Comparison of ENCODE assay signal across 8 cellular contexts in the genomic region with DNA sequence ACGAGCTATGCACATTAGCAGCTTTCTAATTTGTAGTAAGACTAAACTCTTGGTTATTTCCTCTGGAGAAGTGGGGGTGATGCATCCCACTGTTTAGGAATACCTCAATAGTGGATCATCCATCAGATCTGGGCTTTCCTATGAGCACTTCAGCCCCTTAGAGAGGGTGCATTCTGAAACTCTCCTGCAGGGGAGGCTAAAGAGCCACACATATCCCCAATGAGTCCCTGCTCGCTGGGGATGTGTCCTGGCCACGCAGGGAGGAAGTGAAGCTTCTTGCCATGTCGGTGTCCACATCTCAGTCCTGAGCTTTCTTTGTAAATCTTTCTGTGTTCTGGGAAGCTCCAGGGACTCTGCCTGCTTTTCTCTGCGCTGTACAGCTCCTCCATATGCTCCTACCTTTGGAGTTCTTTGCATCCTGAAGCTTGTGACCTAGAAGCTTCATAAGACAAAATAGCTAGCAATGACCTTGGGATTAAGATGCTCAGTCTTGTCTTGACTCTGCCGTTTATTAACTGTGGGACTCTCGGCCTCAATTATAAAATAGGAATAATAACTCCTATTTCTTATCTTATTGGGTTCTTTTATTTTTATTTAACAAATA.
DNase-seq lines count a peak whose midpoint lies in the region; ATAC-seq and TF ChIP-seq lines count a peak whose summit lies in the region.

No MANE protein-coding gene starts in this region.

- ATAC-seq in GM21528 (IDR thresholded peaks at IDR 0.05; ENCODE audit: low FRiP score, unreplicated experiment) = peak; percentile 87

- H3K79me2 ChIP-seq in KMS-11 (ENCODE audit: insufficient read depth, low read depth) (no peaks in the 10 kb centered on the region), SU-DHL-6 (ENCODE audit: insufficient read depth, low read length) (no peaks in the 10 kb centered on the region)

- no peaks in the 10 kb centered on the region for H3F3A ChIP-seq in SU-DHL-6 (ENCODE audit: insufficient read depth)

- H3K9me3 ChIP-seq in SU-DHL-6 (ENCODE audit: insufficient read depth, low read length) = no peaks in the 10 kb centered on the region

- H3K27me3 ChIP-seq in KMS-11 (ENCODE audit: insufficient read depth, low read depth) (no peaks in the 10 kb centered on the region), SU-DHL-6 (ENCODE audit: low read length) (no peaks in the 10 kb centered on the region)

- H3K4me3 ChIP-seq in KMS-11 (IDR thresholded peaks at IDR 0.05; ENCODE audit: insufficient read depth, low read depth, low read length) (no peak overlapping the region), SU-DHL-6 (ENCODE audit: insufficient read depth, low read length, poor library complexity, severe bottlenecking) (no peak overlapping the region), skeletal muscle cell (ENCODE audit: low read depth, low read length) (no peak overlapping the region)

- DNase-seq in GDM1 (lab: John Stamatoyannopoulos, UW) (peak; percentile 49), anterior cingulate cortex (lab: John Stamatoyannopoulos, UW) (peak in 53 of 58 donors; percentile 5 to 78 (median 45)), hepatic stellate cell (ENCODE audit: low spot score) (peak; percentile 64), skeletal muscle cell (ENCODE audit: low read depth) (peak; percentile 17), GF-D8 (lab: John Stamatoyannopoulos, UW) (no peak)

- H2AFZ ChIP-seq in KMS-11 (ENCODE audit: low read depth) (0 out of 2 replicates have a peak overlapping the region, but pooled peaks have one; percentile 66), SU-DHL-6 (ENCODE audit: low read depth, low read length, severe bottlenecking) (no peak overlapping the region)

- H3K27ac ChIP-seq in KMS-11 (no peak overlapping the region), SU-DHL-6 (ENCODE audit: low read depth, low read length) (no peak overlapping the region)

- no peaks in the 10 kb centered on the region for H3K9me2 ChIP-seq in SU-DHL-6 (replicated peaks; ENCODE audit: insufficient read depth, low read length)

- TF ChIP-seq CTCF in KMS-11 (conservative IDR thresholded peaks at IDR 0.05; ENCODE audit: low read depth, low read length) = peak; percentile 89
- peak; percentile 38 for TF ChIP-seq CTCF in SU-DHL-6 (IDR thresholded peaks at IDR 0.05; ENCODE audit: insufficient read depth, low read length, poor library complexity, severe bottlenecking)

- H4K20me1 ChIP-seq in KMS-11 (ENCODE audit: insufficient read depth) (no peaks in the 10 kb centered on the region), SU-DHL-6 (ENCODE audit: low read depth, low read length) (no peaks in the 10 kb centered on the region)

- no peak overlapping the region for H3K4me2 ChIP-seq in KMS-11
- no peak overlapping the region for H3K4me2 ChIP-seq in SU-DHL-6 (ENCODE audit: low read depth, low read length, poor library complexity, severe bottlenecking)

- no peaks in the 10 kb centered on the region for H3K36me3 ChIP-seq in KMS-11 (ENCODE audit: insufficient read depth)
- H3K36me3 ChIP-seq in SU-DHL-6 (ENCODE audit: low read length) = no peaks in the 10 kb centered on the region

- H3K4me1 ChIP-seq in KMS-11 (ENCODE audit: low read depth, poor library complexity, severe bottlenecking) = peaks cover 3% of the 10 kb centered on the region

- no peak overlapping the region for H3K9ac ChIP-seq in KMS-11
- no peak overlapping the region for H3K9ac ChIP-seq in SU-DHL-6 (ENCODE audit: low read length)
